12 cellular contexts compared by ENCODE assay signal in genomic region chr17:47265983-47266541, GRCh38. TPM values are rescaled to one million over a fixed set of nuclear protein-coding genes. Genes with fewer than 3 reads are reported as not detected.
DNase-seq lines count a peak whose midpoint lies in the region; ATAC-seq, FAIRE-seq and TF ChIP-seq lines count a peak whose summit lies in the region.
"Had no signal": no experiment of that assay in that cellular context is flagged by ENCODE, and none has a peak within 500 bp of the region (broad histone marks: within the 10 kb centered on the region; RNA-seq: fewer than 3 reads in every experiment).

No MANE protein-coding gene starts in this region.

- intact Hi-C loops in K562 (cut with micrococcal nuclease): no loop called here
- intact Hi-C loops in HepG2 (cut with micrococcal nuclease; ENCODE audit: unreplicated experiment): no loop called here

- TF ChIP-seq POLR2A in K562 (conservative IDR thresholded peaks at IDR 0.05): no peak
- no peak for TF ChIP-seq POLR2A in HepG2 (IDR thresholded peaks at IDR 0.05; ENCODE audit: insufficient read depth in 1 of 2, low read depth in 2 of 2, low read length in 2 of 2)

- peak; percentile 32 for ATAC-seq in stimulated activated naive CD8-positive, alpha-beta T cell treated with anti-CD3 and anti-CD28 coated beads, Interleukin-15, Interleukin-2, amounts not matched to agents 100 U/mL and 50 U/mL, for 24 hours
- no peak for ATAC-seq in stimulated activated naive CD8-positive, alpha-beta T cell treated with anti-CD3 and anti-CD28 coated beads, Interleukin-15, amount 100 ng/mL, for 72 hours
- ATAC-seq in K562 (peak; percentile 96), HepG2 (peak; percentile 23; the same call in 2 of the 3 replicates), GM23338 (no peak), GM18520 (IDR thresholded peaks at IDR 0.05; ENCODE audit: unreplicated experiment) (no peak), GM21526 (IDR thresholded peaks at IDR 0.05; ENCODE audit: low FRiP score, unreplicated experiment) (no peak)
- ATAC-seq: T-helper 17 cell had no signal

- H3K36me3 ChIP-seq in K562 (ENCODE audit: control insufficient read depth, insufficient read depth, low read length) (no peaks in the 10 kb centered on the region), HepG2 (replicated peaks in 1 of 2; ENCODE audit: control insufficient read depth in 1 of 2, insufficient read depth in 2 of 2, low read length in 2 of 2) (no peaks in the 10 kb centered on the region), GM23338 (ENCODE audit: insufficient read depth) (no peaks in the 10 kb centered on the region; the same call in 1 of the 2 replicates)

- peaks cover 8 to 15% of the 10 kb centered on the region in 2 donors for H3K9me3 Mint-ChIP-seq in stimulated activated naive CD8-positive, alpha-beta T cell treated with anti-CD3 and anti-CD28 coated beads, Interleukin-15, amount 100 ng/mL, for 72 hours
- H3K9me3 Mint-ChIP-seq in GM23338: peaks cover 15% of the 10 kb centered on the region

- peaks cover 8% of the 10 kb centered on the region for H3K36me3 Mint-ChIP-seq in GM23338 (ENCODE audit: low read depth)
- H3K36me3 Mint-ChIP-seq: type B pancreatic cell had no signal

- H3K27ac ChIP-seq in K562 (ENCODE audit: extremely low read depth, low read depth, low read length) (peak overlapping the region; percentile 64; the same call in 2 of the 3 replicates), HepG2 (ENCODE audit: extremely low read length, insufficient read depth, low read length) (no peak overlapping the region), GM23338 (ENCODE audit: low read depth) (no peak overlapping the region)

- no peak for DNase-seq in stimulated activated naive CD8-positive, alpha-beta T cell treated with anti-CD3 and anti-CD28 coated beads, Interleukin-15, Interleukin-2, amounts not matched to agents 100 U/mL and 50 U/mL, for 24 hours
- no peak for DNase-seq in stimulated activated naive CD8-positive, alpha-beta T cell treated with anti-CD3 and anti-CD28 coated beads, Interleukin-15, amount 100 ng/mL, for 72 hours
- DNase-seq in K562 (ENCODE audit: extremely low read depth in 1 of 4, low spot score in 3 of 4): peak; percentile 57 to 93 (median 72)
- peak; percentile 48 for DNase-seq in HepG2 (ENCODE audit: low spot score)
- no peak for DNase-seq in GM23338 (ENCODE audit: low spot score)
- DNase-seq in HPDE6-E6E7 (ENCODE audit: extremely low spot score): no peak
- DNase-seq: NCI-H345, T-helper 17 cell had no signal

- POLR2A ChIA-PET in K562 (lab: Yijun Ruan, JAX): interaction anchor here (1.0 to 1.3 kb wide), 2 partner anchors 25 to 111 kb away, joined by 3 to 4 read pairs; no protein-coding TSS in a partner anchor
- POLR2A ChIA-PET in HepG2 (lab: Yijun Ruan, JAX): no interaction called here

- no peaks in the 10 kb centered on the region for H3K4me1 Mint-ChIP-seq in stimulated activated naive CD8-positive, alpha-beta T cell treated with anti-CD3 and anti-CD28 coated beads, Interleukin-15, amount 100 ng/mL, for 72 hours
- peaks cover 2% of the 10 kb centered on the region for H3K4me1 Mint-ChIP-seq in GM23338

- no peaks in the 10 kb centered on the region for H3K27me3 ChIP-seq in K562 (ENCODE audit: control insufficient read depth in 2 of 2, insufficient read depth in 2 of 2, low read length in 2 of 2)
- H3K27me3 ChIP-seq in HepG2 (ENCODE audit: control insufficient read depth in 1 of 2, insufficient read depth in 2 of 2, low read length in 2 of 2): no peaks in the 10 kb centered on the region
- no peaks in the 10 kb centered on the region for H3K27me3 ChIP-seq in GM23338 (ENCODE audit: insufficient read depth)

- H3K4me3 Mint-ChIP-seq in stimulated activated naive CD8-positive, alpha-beta T cell treated with anti-CD3 and anti-CD28 coated beads, Interleukin-15, amount 100 ng/mL, for 72 hours: no peak overlapping the region
- H3K4me3 Mint-ChIP-seq in GM23338: no peak overlapping the region
- H3K4me3 Mint-ChIP-seq: activated T-helper 1 cell treated with anti-CD3 and anti-CD28 coated beads, Interleukin-12 subunit alpha, Interleukin-12 subunit beta, Interleukin-2, Interleukin-4 antibody, amounts not matched to agents 30 ng/mL and 10 ng/mL and 1 ng/mL, durations not matched to agents 14 hours and 24 hours and 36 hours; T-helper 17 cell; type B pancreatic cell had no signal

- H3K4me3 ChIP-seq in K562 (no peak overlapping the region), HepG2 (replicated peaks in 1 of 3; ENCODE audit: insufficient read depth in 1 of 3, low read depth in 2 of 3, low read length in 3 of 3) (no peak overlapping the region), GM23338 (no peak overlapping the region)

- H4K20me1 ChIP-seq in K562 (replicated peaks; ENCODE audit: control insufficient read depth, insufficient read depth, low read length): no peaks in the 10 kb centered on the region
- no peaks in the 10 kb centered on the region for H4K20me1 ChIP-seq in HepG2 (ENCODE audit: insufficient read depth, low read length)
- H4K20me1 ChIP-seq in GM23338 (replicated peaks; ENCODE audit: insufficient read depth): no peaks in the 10 kb centered on the region

- no peak overlapping the region for H3K9ac ChIP-seq in K562 (ENCODE audit: insufficient read depth in 1 of 2, low read depth in 2 of 2, low read length in 2 of 2)
- no peak overlapping the region for H3K9ac ChIP-seq in HepG2 (ENCODE audit: insufficient read depth, low read depth, low read length)

- in situ Hi-C loops in K562 (cut with MboI) (no loop called here), HepG2 (cut with HindIII; ENCODE audit: extremely low pct_ligation_motif_present, low pct_unique_long_range_greater_than_20kb) (no loop called here)

- TF ChIP-seq EP300 in K562 (IDR thresholded peaks at IDR 0.05; ENCODE audit: low read length): peak; percentile 91
- TF ChIP-seq EP300 in HepG2 (IDR thresholded peaks at IDR 0.05; ENCODE audit: low read depth in 2 of 2, low read length in 2 of 2): no peak
- TF ChIP-seq EP300 in HepG2 (CRISPR knock-in tag; IDR thresholded peaks at IDR 0.05; ENCODE audit: borderline replicate concordance): no peak

- FAIRE-seq in K562 (lab: Jason Lieb, UNC) (peak; percentile 95), HepG2 (lab: Jason Lieb, UNC) (no peak)

- H3K4me1 ChIP-seq in K562 (replicated peaks in 1 of 2; ENCODE audit: control insufficient read depth in 2 of 2, insufficient read depth in 2 of 2, low read length in 2 of 2) (peaks cover 4 to 30% of the 10 kb centered on the region in 2 experiments; a peak in 3 of 5 replicates), HepG2 (ENCODE audit: insufficient read depth, low read length) (peaks cover 26% of the 10 kb centered on the region), GM23338 (ENCODE audit: insufficient read depth) (no peaks in the 10 kb centered on the region)

- no peaks in the 10 kb centered on the region for H3F3A ChIP-seq in GM23338 (replicated peaks; ENCODE audit: low read depth)

- H3K27ac Mint-ChIP-seq in stimulated activated naive CD8-positive, alpha-beta T cell treated with anti-CD3 and anti-CD28 coated beads, Interleukin-15, amount 100 ng/mL, for 72 hours: no peak overlapping the region
- no peak overlapping the region for H3K27ac Mint-ChIP-seq in GM23338
- H3K27ac Mint-ChIP-seq: activated T-helper 1 cell treated with anti-CD3 and anti-CD28 coated beads, Interleukin-12 subunit alpha, Interleukin-12 subunit beta, Interleukin-2, Interleukin-4 antibody, amounts not matched to agents 30 ng/mL and 10 ng/mL and 1 ng/mL, durations not matched to agents 14 hours and 24 hours and 36 hours; T-helper 17 cell; type B pancreatic cell had no signal

- CTCF ChIA-PET in K562 (lab: Yijun Ruan, JAX; ENCODE audit: low intra/inter-chr PET ratio): interaction anchor here (0.6 kb wide), 1 partner anchor 1175 kb away, joined by 3 read pairs; no protein-coding TSS in a partner anchor
- CTCF ChIA-PET in HepG2 (lab: Yijun Ruan, JAX; ENCODE audit: low intra/inter-chr PET ratio, low total read pairs): no interaction called here

- H3K9me3 ChIP-seq in K562 (replicated peaks; ENCODE audit: control insufficient read depth, insufficient read depth, low read depth, low read length) (no peaks in the 10 kb centered on the region), HepG2 (ENCODE audit: low read length) (peaks cover 4% of the 10 kb centered on the region; the same call in 1 of the 2 replicates)

- 3% methylated on average over 2 of the region's 2 CpGs for WGBS in K562 (ENCODE audit: insufficient coverage, low coverage, missing lambda C conversion rate)
- 36% methylated on average over 2 of the region's 2 CpGs for WGBS in HepG2 (ENCODE audit: low lambda C conversion rate)

- no peaks in the 10 kb centered on the region for H3K79me2 ChIP-seq in K562 (ENCODE audit: control insufficient read depth, insufficient read depth, low read length)
- H3K79me2 ChIP-seq in HepG2 (ENCODE audit: insufficient read depth, low read length): no peaks in the 10 kb centered on the region
- no peaks in the 10 kb centered on the region for H3K79me2 ChIP-seq in GM23338 (replicated peaks; ENCODE audit: insufficient read depth)

- TF ChIP-seq RAD21 in K562 (CRISPR knock-in tag; conservative IDR thresholded peaks at IDR 0.05 in 1 of 2, IDR thresholded peaks at IDR 0.05 in 1 of 2) (0 out of 4 replicates have a peak, but pooled peaks of 1 of the 2 experiments have one; percentile 13), HepG2 (CRISPR knock-in tag; IDR thresholded peaks at IDR 0.05) (no peak)

- BruUV-seq in K562 (replicated peaks; lab: Mats Ljungman, UMichigan) (no TSS peak), HepG2 (replicated peaks; lab: Mats Ljungman, UMichigan) (no TSS peak)

- no peaks in the 10 kb centered on the region for H3K9me1 ChIP-seq in K562 (ENCODE audit: control insufficient read depth, insufficient read depth, low read length)

- H2AFZ ChIP-seq in K562 (ENCODE audit: low read depth, low read length) (peak overlapping the region; percentile 25; the same call in 1 of the 2 replicates), HepG2 (ENCODE audit: low read length) (no peak overlapping the region), GM23338 (no peak overlapping the region)

- TF ChIP-seq CTCF in K562 (IDR thresholded peaks at IDR 0.05 in 2 of 3, conservative IDR thresholded peaks at IDR 0.05 in 1 of 3; ENCODE audit: insufficient read depth in 2 of 3, low read depth in 1 of 3, low read length in 3 of 3) (no peak), HepG2 (CRISPR knock-in tag; IDR thresholded peaks at IDR 0.05) (no peak), GM23338 (conservative IDR thresholded peaks at IDR 0.05; ENCODE audit: low read depth in 2 of 2) (no peak)

- no peaks in the 10 kb centered on the region for H3K27me3 Mint-ChIP-seq in stimulated activated naive CD8-positive, alpha-beta T cell treated with anti-CD3 and anti-CD28 coated beads, Interleukin-15, amount 100 ng/mL, for 72 hours
- H3K27me3 Mint-ChIP-seq in GM23338 (ENCODE audit: insufficient read depth, low read depth, poor library complexity): peaks cover 7% of the 10 kb centered on the region

- H3K4me2 ChIP-seq in K562 (ENCODE audit: insufficient read depth, low read length) (no peak overlapping the region; the same call in 1 of the 2 replicates), HepG2 (ENCODE audit: low read depth, low read length) (no peak overlapping the region), GM23338 (no peak overlapping the region)

- peaks cover 10% of the 10 kb centered on the region; the same call in 1 of the 2 replicates for H3K9me2 ChIP-seq in GM23338 (ENCODE audit: insufficient read depth)

RNA-seq across cellular contexts. Expression of gene ITGB3, which starts 12.4 kb away (rescaled TPM):
- 3.2 and 6.2 TPM in 2 replicates for total RNA-seq in K562 (2011; cell fraction: chromatin; rRNA removed; ENCODE audit: low replicate concordance)
- total RNA-seq in K562 (2011; cell fraction: nucleolus; rRNA removed): 2.8 and 4.7 TPM in 2 replicates
- 3.4 and 4.4 TPM in 2 replicates for total RNA-seq in K562 (2011; cell fraction: nucleoplasm; rRNA removed)
- total RNA-seq in K562 (2014; rRNA removed) (0.45 and 0.54 TPM in 2 replicates), K562 (2014; rRNA removed; fragmentation: Illumina TruSeq; extraction: Trizol) (0.47 and 0.99 TPM in 2 replicates), K562 (2015; rRNA removed; fragmentation: Illumina TruSeq; extraction: Trizol) (0.30 and 0.62 TPM in 2 replicates), K562 (2021) (0.84 and 0.92 TPM in 2 replicates), HepG2 (2016; rRNA removed; fragmentation: Illumina TruSeq; extraction: Trizol) (0.15 and 0.31 TPM in 2 replicates)
- polyA plus RNA-seq in K562 (2011; rRNA removed) (1.1 and 2.6 TPM in 2 replicates), K562 (2014; fragmentation: Illumina TruSeq; extraction: Trizol) (0.60 and 0.62 TPM in 2 replicates), K562 (2014; fragmentation: Nextera tagmentation; extraction: Ambion mirVana) (under 1 TPM in 1 of 2 experiments, not detected in 1; 0.08 TPM), K562 (2014; rRNA removed) (0.32 and 0.62 TPM in 2 replicates), HepG2 (2011; rRNA removed) (0.09 and 0.10 TPM in 2 replicates), GM23338 (2016; fragmentation: Nextera tagmentation; extraction: Ambion mirVana) (0.07 TPM in 1 of 2 replicates, not detected in the other)
- polyA plus RNA-seq in K562 (2011; cell fraction: cytosol; rRNA removed): 1.0 and 1.9 TPM in 2 replicates
- 0.95 and 3.2 TPM in 2 replicates for polyA plus RNA-seq in K562 (2011; cell fraction: nucleus; rRNA removed)
- polyA plus RNA-seq in K562 (2012): 0.73 and 1.0 TPM in 2 replicates
- polyA minus RNA-seq in K562 (2011; rRNA and poly(A)+ RNA removed): 1.8 and 6.9 TPM in 2 replicates
- 0.64 and 3.1 TPM in 2 replicates for polyA minus RNA-seq in K562 (2011; cell fraction: cytosol; rRNA and poly(A)+ RNA removed)
- polyA minus RNA-seq in K562 (2011; cell fraction: nucleus; rRNA and poly(A)+ RNA removed): 1.2 and 1.6 TPM in 2 replicates
- not detected in 2 replicates for total RNA-seq in HepG2 (2016; cell fraction: cytosol; rRNA removed; fragmentation: Illumina TruSeq; extraction: Trizol; ENCODE audit: low read depth)
- total RNA-seq in HepG2 (2016; cell fraction: insoluble cytoplasmic fraction; rRNA removed; fragmentation: Illumina TruSeq; extraction: Trizol): 0.31 and 0.37 TPM in 2 replicates
- not detected in 2 replicates for total RNA-seq in HepG2 (2016; cell fraction: membrane; rRNA removed; fragmentation: Illumina TruSeq; extraction: Trizol)
- total RNA-seq in HepG2 (2016; cell fraction: nucleus; rRNA removed; fragmentation: Illumina TruSeq; extraction: Trizol): 0.41 and 0.50 TPM in 2 replicates
- polyA plus RNA-seq in HepG2 (2011; cell fraction: cytosol; rRNA removed): 0.07 and 0.09 TPM in 2 replicates
- polyA plus RNA-seq in HepG2 (2011; cell fraction: nucleus; rRNA removed): 0.14 TPM in 2 replicates
- not detected in 2 replicates for polyA plus RNA-seq in HepG2 (2012)
- polyA plus RNA-seq in HepG2 (2016; cell fraction: cytosol; fragmentation: Illumina TruSeq; extraction: Trizol; ENCODE audit: low read depth): not detected in 2 replicates
- polyA plus RNA-seq in HepG2 (2016; cell fraction: insoluble cytoplasmic fraction; fragmentation: Illumina TruSeq; extraction: Trizol; ENCODE audit: low read depth): 0.07 TPM in 1 of 2 replicates, not detected in the other
- not detected in 2 replicates for polyA plus RNA-seq in HepG2 (2016; cell fraction: membrane; fragmentation: Illumina TruSeq; extraction: Trizol; ENCODE audit: low read depth)
- polyA plus RNA-seq in HepG2 (2016; cell fraction: nucleus; fragmentation: Illumina TruSeq; extraction: Trizol; ENCODE audit: insufficient read depth, low read depth): 0.15 TPM in 1 of 2 replicates, not detected in the other
- 0.82 TPM in 1 of 2 replicates, not detected in the other for polyA minus RNA-seq in HepG2 (2011; rRNA and poly(A)+ RNA removed; ENCODE audit: low replicate concordance)
- polyA minus RNA-seq in HepG2 (2011; cell fraction: cytosol; rRNA and poly(A)+ RNA removed): not detected in 2 replicates
- polyA minus RNA-seq in HepG2 (2011; cell fraction: nucleus; rRNA and poly(A)+ RNA removed): 0.12 TPM in 1 of 2 replicates, not detected in the other
- 0.52 TPM in 1 of 2 replicates, not detected in the other for total RNA-seq in GM23338 (2014; rRNA removed; shearing (Covaris generic))
- total RNA-seq: activated T-helper 1 cell treated with anti-CD3 and anti-CD28 coated beads, Interleukin-12 subunit alpha, Interleukin-12 subunit beta, Interleukin-2, Interleukin-4 antibody, amounts not matched to agents 30 ng/mL and 10 ng/mL and 1 ng/mL, durations not matched to agents 14 hours and 24 hours and 36 hours had no signal

RNA-seq across cellular contexts. Expression of gene MYL4, which starts 56.9 kb away (rescaled TPM):
- 69.7 and 135 TPM in 2 replicates for total RNA-seq in K562 (2011; cell fraction: chromatin; rRNA removed; ENCODE audit: low replicate concordance)
- total RNA-seq in K562 (2011; cell fraction: nucleolus; rRNA removed): 127 and 133 TPM in 2 replicates
- total RNA-seq in K562 (2011; cell fraction: nucleoplasm; rRNA removed): 109 and 110 TPM in 2 replicates
- total RNA-seq in K562 (2014; rRNA removed) (170 and 213 TPM in 2 replicates), K562 (2014; rRNA removed; fragmentation: Illumina TruSeq; extraction: Trizol) (83.5 and 117 TPM in 2 replicates), K562 (2015; rRNA removed; fragmentation: Illumina TruSeq; extraction: Trizol) (149 TPM in 2 replicates), K562 (2021) (177 and 183 TPM in 2 replicates), HepG2 (2016; rRNA removed; fragmentation: Illumina TruSeq; extraction: Trizol) (not detected in 2 replicates)
- polyA plus RNA-seq in K562 (2011; rRNA removed) (221 and 324 TPM in 2 replicates), K562 (2014; fragmentation: Illumina TruSeq; extraction: Trizol) (252 and 284 TPM in 2 replicates), K562 (2014; fragmentation: Nextera tagmentation; extraction: Ambion mirVana) (100 to 1,000 TPM; 287 to 423 TPM), K562 (2014; rRNA removed) (319 and 378 TPM in 2 replicates), HepG2 (2011; rRNA removed) (0.13 TPM in 1 of 2 replicates, not detected in the other), GM23338 (2016; fragmentation: Nextera tagmentation; extraction: Ambion mirVana) (0.44 and 2.5 TPM in 2 replicates)
- polyA plus RNA-seq in K562 (2011; cell fraction: cytosol; rRNA removed): 287 and 309 TPM in 2 replicates
- 346 and 397 TPM in 2 replicates for polyA plus RNA-seq in K562 (2011; cell fraction: nucleus; rRNA removed)
- 170 and 179 TPM in 2 replicates for polyA plus RNA-seq in K562 (2012)
- polyA minus RNA-seq in K562 (2011; rRNA and poly(A)+ RNA removed): 90.7 and 106 TPM in 2 replicates
- polyA minus RNA-seq in K562 (2011; cell fraction: cytosol; rRNA and poly(A)+ RNA removed): 34.9 and 40.8 TPM in 2 replicates
- polyA minus RNA-seq in K562 (2011; cell fraction: nucleus; rRNA and poly(A)+ RNA removed): 29.5 and 45.3 TPM in 2 replicates
- not detected in 2 replicates for total RNA-seq in HepG2 (2016; cell fraction: cytosol; rRNA removed; fragmentation: Illumina TruSeq; extraction: Trizol; ENCODE audit: low read depth)
- not detected in 2 replicates for total RNA-seq in HepG2 (2016; cell fraction: insoluble cytoplasmic fraction; rRNA removed; fragmentation: Illumina TruSeq; extraction: Trizol)
- not detected in 2 replicates for total RNA-seq in HepG2 (2016; cell fraction: membrane; rRNA removed; fragmentation: Illumina TruSeq; extraction: Trizol)
- total RNA-seq in HepG2 (2016; cell fraction: nucleus; rRNA removed; fragmentation: Illumina TruSeq; extraction: Trizol): not detected in 2 replicates
- 0.11 and 0.17 TPM in 2 replicates for polyA plus RNA-seq in HepG2 (2011; cell fraction: cytosol; rRNA removed)
- polyA plus RNA-seq in HepG2 (2011; cell fraction: nucleus; rRNA removed): not detected in 2 replicates
- polyA plus RNA-seq in HepG2 (2012): not detected in 2 replicates
- not detected in 2 replicates for polyA plus RNA-seq in HepG2 (2016; cell fraction: cytosol; fragmentation: Illumina TruSeq; extraction: Trizol; ENCODE audit: low read depth)
- 0.27 TPM in 1 of 2 replicates, not detected in the other for polyA plus RNA-seq in HepG2 (2016; cell fraction: insoluble cytoplasmic fraction; fragmentation: Illumina TruSeq; extraction: Trizol; ENCODE audit: low read depth)
- polyA plus RNA-seq in HepG2 (2016; cell fraction: membrane; fragmentation: Illumina TruSeq; extraction: Trizol; ENCODE audit: low read depth): not detected in 2 replicates
- polyA plus RNA-seq in HepG2 (2016; cell fraction: nucleus; fragmentation: Illumina TruSeq; extraction: Trizol; ENCODE audit: insufficient read depth, low read depth): not detected in 2 replicates
- polyA minus RNA-seq in HepG2 (2011; rRNA and poly(A)+ RNA removed; ENCODE audit: low replicate concordance): 0.42 and 1.4 TPM in 2 replicates
- polyA minus RNA-seq in HepG2 (2011; cell fraction: cytosol; rRNA and poly(A)+ RNA removed): not detected in 2 replicates
- polyA minus RNA-seq in HepG2 (2011; cell fraction: nucleus; rRNA and poly(A)+ RNA removed): not detected in 2 replicates
- total RNA-seq in GM23338 (2014; rRNA removed; shearing (Covaris generic)): not detected in 2 replicates
- total RNA-seq: activated T-helper 1 cell treated with anti-CD3 and anti-CD28 coated beads, Interleukin-12 subunit alpha, Interleukin-12 subunit beta, Interleukin-2, Interleukin-4 antibody, amounts not matched to agents 30 ng/mL and 10 ng/mL and 1 ng/mL, durations not matched to agents 14 hours and 24 hours and 36 hours; T-helper 17 cell had no signal

RNA-seq across cellular contexts. Expression of gene EFCAB13, which starts 57.7 kb away (rescaled TPM):
- total RNA-seq in K562 (2011; cell fraction: chromatin; rRNA removed; ENCODE audit: low replicate concordance): 1.8 and 4.2 TPM in 2 replicates
- 0.66 TPM in 1 of 2 replicates, not detected in the other for total RNA-seq in K562 (2011; cell fraction: nucleolus; rRNA removed)
- 1.1 and 2.4 TPM in 2 replicates for total RNA-seq in K562 (2011; cell fraction: nucleoplasm; rRNA removed)
- 1.3 and 3.1 TPM in 2 replicates for total RNA-seq in K562 (2014; rRNA removed)
- 1.3 TPM in 2 replicates for total RNA-seq in K562 (2014; rRNA removed; fragmentation: Illumina TruSeq; extraction: Trizol)
- 0.69 and 1.2 TPM in 2 replicates for total RNA-seq in K562 (2015; rRNA removed; fragmentation: Illumina TruSeq; extraction: Trizol)
- total RNA-seq in K562 (2021): 1.0 and 2.6 TPM in 2 replicates
- 0.70 and 1.1 TPM in 2 replicates for polyA plus RNA-seq in K562 (2011; rRNA removed)
- polyA plus RNA-seq in K562 (2011; cell fraction: cytosol; rRNA removed): 0.09 TPM in 1 of 2 replicates, not detected in the other
- polyA plus RNA-seq in K562 (2011; cell fraction: nucleus; rRNA removed): 1.0 and 1.2 TPM in 2 replicates
- polyA plus RNA-seq in K562 (2012): 0.83 and 2.9 TPM in 2 replicates
- 0.95 and 1.2 TPM in 2 replicates for polyA plus RNA-seq in K562 (2014; fragmentation: Illumina TruSeq; extraction: Trizol)
- polyA plus RNA-seq in K562 (2014; fragmentation: Nextera tagmentation; extraction: Ambion mirVana): under 1 TPM; 0.46 TPM
- 0.32 and 2.7 TPM in 2 replicates for polyA plus RNA-seq in K562 (2014; rRNA removed)
- 1.6 and 2.1 TPM in 2 replicates for polyA minus RNA-seq in K562 (2011; rRNA and poly(A)+ RNA removed)
- polyA minus RNA-seq in K562 (2011; cell fraction: cytosol; rRNA and poly(A)+ RNA removed): not detected in 2 replicates
- polyA minus RNA-seq in K562 (2011; cell fraction: nucleus; rRNA and poly(A)+ RNA removed): 0.67 and 1.4 TPM in 2 replicates
- 0.71 and 0.73 TPM in 2 replicates for total RNA-seq in HepG2 (2016; rRNA removed; fragmentation: Illumina TruSeq; extraction: Trizol)
- 0.81 and 1.1 TPM in 2 replicates for total RNA-seq in HepG2 (2016; cell fraction: cytosol; rRNA removed; fragmentation: Illumina TruSeq; extraction: Trizol; ENCODE audit: low read depth)
- 0.26 and 0.59 TPM in 2 replicates for total RNA-seq in HepG2 (2016; cell fraction: insoluble cytoplasmic fraction; rRNA removed; fragmentation: Illumina TruSeq; extraction: Trizol)
- total RNA-seq in HepG2 (2016; cell fraction: membrane; rRNA removed; fragmentation: Illumina TruSeq; extraction: Trizol): 0.49 and 0.79 TPM in 2 replicates
- total RNA-seq in HepG2 (2016; cell fraction: nucleus; rRNA removed; fragmentation: Illumina TruSeq; extraction: Trizol): 1.0 and 1.7 TPM in 2 replicates
- polyA plus RNA-seq in HepG2 (2011; rRNA removed): 0.22 and 0.57 TPM in 2 replicates
- polyA plus RNA-seq in HepG2 (2011; cell fraction: cytosol; rRNA removed): 0.07 and 0.18 TPM in 2 replicates
- 0.11 and 0.40 TPM in 2 replicates for polyA plus RNA-seq in HepG2 (2011; cell fraction: nucleus; rRNA removed)
- 1.5 and 2.1 TPM in 2 replicates for polyA plus RNA-seq in HepG2 (2012)
- polyA plus RNA-seq in HepG2 (2016; cell fraction: cytosol; fragmentation: Illumina TruSeq; extraction: Trizol; ENCODE audit: low read depth): 0.23 TPM in 2 replicates
- 0.35 and 1.1 TPM in 2 replicates for polyA plus RNA-seq in HepG2 (2016; cell fraction: insoluble cytoplasmic fraction; fragmentation: Illumina TruSeq; extraction: Trizol; ENCODE audit: low read depth)
- polyA plus RNA-seq in HepG2 (2016; cell fraction: membrane; fragmentation: Illumina TruSeq; extraction: Trizol; ENCODE audit: low read depth): 0.29 and 0.30 TPM in 2 replicates
- 1.1 and 1.9 TPM in 2 replicates for polyA plus RNA-seq in HepG2 (2016; cell fraction: nucleus; fragmentation: Illumina TruSeq; extraction: Trizol; ENCODE audit: insufficient read depth, low read depth)
- 0.75 TPM in 1 of 2 replicates, not detected in the other for polyA minus RNA-seq in HepG2 (2011; rRNA and poly(A)+ RNA removed; ENCODE audit: low replicate concordance)
- polyA minus RNA-seq in HepG2 (2011; cell fraction: cytosol; rRNA and poly(A)+ RNA removed): not detected in 2 replicates
- polyA minus RNA-seq in HepG2 (2011; cell fraction: nucleus; rRNA and poly(A)+ RNA removed): 1.8 and 2.4 TPM in 2 replicates
- total RNA-seq in GM23338 (2014; rRNA removed; shearing (Covaris generic)): 3.6 and 4.1 TPM in 2 replicates
- polyA plus RNA-seq in GM23338 (2016; fragmentation: Nextera tagmentation; extraction: Ambion mirVana): 3.3 and 5.4 TPM in 2 replicates

Comparison
In these comparisons a context has a peak if more than half of its experiments do, and no peak if none do; other contexts are left out.
1. ATAC-seq: peak in stimulated activated naive CD8-positive, alpha-beta T cell treated with anti-CD3 and anti-CD28 coated beads, Interleukin-15, Interleukin-2, amounts not matched to agents 100 U/mL and 50 U/mL, for 24 hours (single experiment), K562 (single experiment) and HepG2 (single experiment); none in stimulated activated naive CD8-positive, alpha-beta T cell treated with anti-CD3 and anti-CD28 coated beads, Interleukin-15, amount 100 ng/mL, for 72 hours (single experiment), GM23338 (single experiment), GM18520 (single experiment) and GM21526 (single experiment).
2. DNase-seq: peak in K562 (4 of 4) and HepG2 (single experiment); none in stimulated activated naive CD8-positive, alpha-beta T cell treated with anti-CD3 and anti-CD28 coated beads, Interleukin-15, Interleukin-2, amounts not matched to agents 100 U/mL and 50 U/mL, for 24 hours (single experiment), stimulated activated naive CD8-positive, alpha-beta T cell treated with anti-CD3 and anti-CD28 coated beads, Interleukin-15, amount 100 ng/mL, for 72 hours (0 of 2), GM23338 (single experiment) and HPDE6-E6E7 (single experiment).
3. RNA of gene MYL4, which starts 56.9 kb away (total RNA-seq): 69.7 to 213 TPM in K562; not detected in HepG2 and not detected in GM23338; every median in the first group is over 10 times any median in the second.